9 cellular contexts compared by ENCODE assay signal in the genomic region with DNA sequence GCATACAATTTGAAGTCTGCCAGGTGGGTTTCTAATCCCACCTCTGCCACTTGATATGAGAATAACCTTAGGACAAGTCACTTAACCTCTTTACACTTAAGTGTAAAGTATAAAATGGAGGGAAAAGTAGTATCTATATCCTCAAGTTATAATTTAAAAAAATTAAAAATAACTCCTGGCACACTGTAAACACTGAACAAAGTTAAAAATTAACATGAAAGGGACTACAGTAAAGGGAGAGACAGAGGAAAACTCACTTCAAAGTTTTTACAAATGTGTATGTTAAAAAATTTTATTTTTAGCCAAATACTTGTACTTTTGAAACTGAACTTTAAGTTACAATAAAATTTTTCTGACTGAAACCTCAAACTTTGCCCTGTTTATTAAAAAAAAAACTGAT. TPM values are rescaled to one million over a fixed set of nuclear protein-coding genes. Genes with fewer than 3 reads are reported as not detected.
"Had no signal": no experiment of that assay in that cellular context is flagged by ENCODE, and none has a peak within 500 bp of the region (broad histone marks: within the 10 kb centered on the region; RNA-seq: fewer than 3 reads in every experiment).

No MANE protein-coding gene starts in this region.

- ATAC-seq: HCT116 had no signal

- H3K4me1 ChIP-seq: HAP-1 had no signal

- H3K4me3 ChIP-seq: GM23248, HAP-1 had no signal

- H2AFZ ChIP-seq: GM23248 had no signal

- H3K36me3 Mint-ChIP-seq: IgD-negative memory B cell had no signal

- H3K27me3 Mint-ChIP-seq: IgD-negative memory B cell had no signal

- H3K4me3 Mint-ChIP-seq: HFFc6, IgD-negative memory B cell had no signal

- H3K9me3 ChIP-seq: HAP-1 had no signal

- H3K4me1 Mint-ChIP-seq: IgD-negative memory B cell had no signal

- FAIRE-seq: HTR-8/SVneo had no signal

- DNase-seq: GM23248, GOT3, H7, HFFc6, KBM-7 had no signal

- H3K36me3 ChIP-seq: HAP-1 had no signal

- H3K27ac Mint-ChIP-seq: HFFc6, IgD-negative memory B cell had no signal

- H3K27ac ChIP-seq: GM23248 had no signal

- H3K9ac ChIP-seq: GM23248 had no signal

RNA-seq across cellular contexts. Expression of a gene that starts 49.6 kb away (rescaled TPM):
- polyA plus RNA-seq: IgD-negative memory B cell had no signal
